ENCODE assay signal across 8 cellular contexts in genomic region chrX:3713225-3713936, GRCh38. TPM values are rescaled to one million over a fixed set of nuclear protein-coding genes. Genes with fewer than 3 reads are reported as not detected.
A peak's percentile ranks its signal among the peaks of the same experiment; 100 is the strongest.
DNase-seq lines count a peak whose midpoint lies in the region; ATAC-seq, FAIRE-seq and TF ChIP-seq lines count a peak whose summit lies in the region.

Gene PRKX, minus strand, starts transcription at chrX:3713649. Its CDS starts 396 bp downstream, at chrX:3713253.

- 0% methylated on average over 1 of the region's 97 CpGs for WGBS in A549 (ENCODE audit: missing lambda C conversion rate)

- no peak for TF ChIP-seq EP300 in A549 (IDR thresholded peaks at IDR 0.05)

- no peaks in the 10 kb centered on the region for H3F3A ChIP-seq in neural progenitor cell (ENCODE audit: low read depth)

- H3K4me3 Mint-ChIP-seq in activated T-cell treated with anti-CD3 and anti-CD28 coated beads, Interleukin-2, amount 50 U/mL, for 4 hours: peak within 1 kb of the TSS; percentile 97
- peak within 1 kb of the TSS; percentile 94 for H3K4me3 Mint-ChIP-seq in neural progenitor cell

- peaks cover 46% of the 10 kb centered on the region for H3K79me2 ChIP-seq in neural progenitor cell (ENCODE audit: low read depth)

- peaks cover 20% of the 10 kb centered on the region for H3K4me1 Mint-ChIP-seq in activated T-cell treated with anti-CD3 and anti-CD28 coated beads, Interleukin-2, amount 50 U/mL, for 4 hours (ENCODE audit: low read depth)
- H3K4me1 Mint-ChIP-seq in neural progenitor cell: peaks cover 17% of the 10 kb centered on the region

- peak; percentile 92 to 94 for ATAC-seq in A549
- peak; percentile 73 for ATAC-seq in GM18858 (IDR thresholded peaks at IDR 0.05; ENCODE audit: unreplicated experiment)
- ATAC-seq in HG03060 (IDR thresholded peaks at IDR 0.05; ENCODE audit: low read depth, unreplicated experiment): peak; percentile 34
- ATAC-seq in activated T-cell treated with anti-CD3 and anti-CD28 coated beads, Interleukin-2, amount 50 U/mL, for 4 hours: peak; percentile 89 to 90

- peak within 1 kb of the TSS; percentile 63 for H3K4me3 ChIP-seq in A549
- peak within 1 kb of the TSS; percentile 51 for H3K4me3 ChIP-seq in fibroblast of mammary gland (ENCODE audit: control insufficient read depth, low read depth, low read length)
- H3K4me3 ChIP-seq in neural progenitor cell: peak within 1 kb of the TSS; percentile 65

- FAIRE-seq in A549 (lab: Jason Lieb, UNC): no peak

- CTCF ChIA-PET in A549 (lab: Yijun Ruan, JAX): interaction anchor here (1.4 kb wide), 1 partner anchor 62 kb away, joined by 3 read pairs; no protein-coding TSS in a partner anchor

- H3K27ac Mint-ChIP-seq in neural progenitor cell: no peak within 1 kb of the TSS

- no peak for TF ChIP-seq RAD21 in A549 (conservative IDR thresholded peaks at IDR 0.05 in 1 of 2, IDR thresholded peaks at IDR 0.05 in 1 of 2)

- H3K9ac ChIP-seq in neural progenitor cell: no peak within 1 kb of the TSS

- peaks cover 7% of the 10 kb centered on the region; the same call in 1 of the 3 replicates for H3K4me1 ChIP-seq in A549
- H3K4me1 ChIP-seq in neural progenitor cell: no peaks in the 10 kb centered on the region

- peaks cover 38% of the 10 kb centered on the region for H3K27me3 ChIP-seq in neural progenitor cell

- H3K9me3 Mint-ChIP-seq in activated T-cell treated with anti-CD3 and anti-CD28 coated beads, Interleukin-2, amount 50 U/mL, for 4 hours: no peaks in the 10 kb centered on the region
- H3K9me3 Mint-ChIP-seq in neural progenitor cell: no peaks in the 10 kb centered on the region

- POLR2A ChIA-PET in A549 (lab: Yijun Ruan, JAX): interaction anchor here (1.4 kb wide), 1 partner anchor 95 kb away, joined by 3 read pairs; no protein-coding TSS in a partner anchor

- TF ChIP-seq CTCF in A549 (IDR thresholded peaks at IDR 0.05): no peak
- no peak for TF ChIP-seq CTCF in fibroblast of mammary gland (conservative IDR thresholded peaks at IDR 0.05; ENCODE audit: control insufficient read depth, insufficient read depth, low read depth, low read length)
- TF ChIP-seq CTCF in neural progenitor cell (IDR thresholded peaks at IDR 0.05): no peak

- TF ChIP-seq POLR2A in A549 (IDR thresholded peaks at IDR 0.05; ENCODE audit: low read length): peak; percentile 41

- peak within 1 kb of the TSS; percentile 72 for H2AFZ ChIP-seq in neural progenitor cell (replicated peaks)

- H3K4me2 ChIP-seq in A549: peak within 1 kb of the TSS; percentile 82
- H3K4me2 ChIP-seq in neural progenitor cell: peak within 1 kb of the TSS; percentile 80

- no peaks in the 10 kb centered on the region for H3K36me3 ChIP-seq in neural progenitor cell

- DNase-seq in A549 (ENCODE audit: low read depth in 1 of 2, low spot score in 1 of 2) (peak; percentile 43 to 61), NOMO-1 treated with dmso at 0.1 percent for 144 hours (lab: John Stamatoyannopoulos, UW; ENCODE audit: unreplicated experiment) (peak; percentile 60), fibroblast of mammary gland (ENCODE audit: low read depth) (peak; percentile 27), neural progenitor cell (ENCODE audit: low spot score) (peak; percentile 76), substantia nigra (lab: John Stamatoyannopoulos, UW) (peak in 41 of 49 donors; percentile 0 to 71 (median 29))
- peak; percentile 78 for DNase-seq in activated T-cell treated with anti-CD3 and anti-CD28 coated beads, Interleukin-2, amount 50 U/mL, for 4 hours

- no peaks in the 10 kb centered on the region for H3K36me3 Mint-ChIP-seq in activated T-cell treated with anti-CD3 and anti-CD28 coated beads, Interleukin-2, amount 50 U/mL, for 4 hours (ENCODE audit: insufficient read depth)
- H3K36me3 Mint-ChIP-seq in neural progenitor cell: peaks cover 3% of the 10 kb centered on the region

- H3K9me3 ChIP-seq in A549 (no peaks in the 10 kb centered on the region), neural progenitor cell (ENCODE audit: low read depth) (no peaks in the 10 kb centered on the region)

- H3K27ac ChIP-seq in A549: peak within 1 kb of the TSS; percentile 87 to 95
- no peak within 1 kb of the TSS for H3K27ac ChIP-seq in neural progenitor cell
- peak within 1 kb of the TSS; percentile 45 for H3K27ac ChIP-seq in substantia nigra (ENCODE audit: low read depth, low read length, poor library complexity, severe bottlenecking)

- H4K20me1 ChIP-seq in neural progenitor cell (ENCODE audit: low read depth): peaks cover 15% of the 10 kb centered on the region

- no peaks in the 10 kb centered on the region for H3K27me3 Mint-ChIP-seq in activated T-cell treated with anti-CD3 and anti-CD28 coated beads, Interleukin-2, amount 50 U/mL, for 4 hours (ENCODE audit: low read depth)
- peaks cover 6% of the 10 kb centered on the region for H3K27me3 Mint-ChIP-seq in neural progenitor cell (ENCODE audit: insufficient read depth, low read depth)

TF ChIP-seq in A549, 52 proteins besides CTCF, POLR2A, EP300 and RAD21:
- peak; percentile 57 for TF ChIP-seq ZFP36 (IDR thresholded peaks at IDR 0.05; ENCODE audit: borderline replicate concordance, partially characterized antibody)
- TF ChIP-seq PHF8 (IDR thresholded peaks at IDR 0.05; ENCODE audit: borderline replicate concordance, low read depth): peak; percentile 25
- 0 out of 3 replicates have a peak, but pooled peaks have one; percentile 58 for TF ChIP-seq BCL3 (IDR thresholded peaks at IDR 0.05)
- no peak for TF ChIP-seq ZNF302 (CRISPR knock-in tag; IDR thresholded peaks at IDR 0.05)
- TF ChIP-seq FOSL2 (IDR thresholded peaks at IDR 0.05): no peak
- no peak for TF ChIP-seq FOSL2 (CRISPR knock-in tag; IDR thresholded peaks at IDR 0.05)
TF ChIP-seq in A549: peak in this region for 3.

RNA-seq across cellular contexts. Expression of gene PRKX, which starts in this region (rescaled TPM):
- polyA plus RNA-seq in A549 (2011; rRNA removed) (35.5 and 36.0 TPM in 2 replicates), A549 (2017; fragmentation: RNase III; extraction: RNeasy Plus Mini Kit Qiagen cat#74134 plus additional on column Dnase treatment) (18.2 to 20.7 TPM (median 19.0 TPM) in 3 replicates)
- 11.6 and 11.9 TPM in 2 replicates for polyA plus RNA-seq in A549 (2012; cell fraction: cytosol; rRNA removed)
- polyA plus RNA-seq in A549 (2012; cell fraction: nucleus; rRNA removed): 6.7 and 8.0 TPM in 2 replicates
- polyA minus RNA-seq in A549 (2011; rRNA and poly(A)+ RNA removed): 21.8 and 29.6 TPM in 2 replicates
- 10 to 100 TPM; 29.5 to 40.8 (median 29.8) TPM for total RNA-seq in activated T-cell treated with anti-CD3 and anti-CD28 coated beads, Interleukin-2, amount 50 U/mL, for 4 hours
- 14.6 and 22.6 TPM in 2 replicates for total RNA-seq in neural progenitor cell (ENCODE audit: low replicate concordance)

Comparison
In these comparisons a context has a peak if more than half of its experiments do, and no peak if none do; other contexts are left out.
1. ATAC-seq: peak in every context shown above with its lines; median percentile 93 in A549; 90 in activated T-cell treated with anti-CD3 and anti-CD28 coated beads, Interleukin-2, amount 50 U/mL, for 4 hours; 73 in GM18858; 34 in HG03060.
2. DNase-seq: peak in every context shown above with its lines; median percentile 78 in activated T-cell treated with anti-CD3 and anti-CD28 coated beads, Interleukin-2, amount 50 U/mL, for 4 hours; 76 in neural progenitor cell; 60 in NOMO-1 treated with dmso at 0.1 percent for 144 hours; 52 in A549; 29 in substantia nigra; 27 in fibroblast of mammary gland.